In the genomic region with DNA sequence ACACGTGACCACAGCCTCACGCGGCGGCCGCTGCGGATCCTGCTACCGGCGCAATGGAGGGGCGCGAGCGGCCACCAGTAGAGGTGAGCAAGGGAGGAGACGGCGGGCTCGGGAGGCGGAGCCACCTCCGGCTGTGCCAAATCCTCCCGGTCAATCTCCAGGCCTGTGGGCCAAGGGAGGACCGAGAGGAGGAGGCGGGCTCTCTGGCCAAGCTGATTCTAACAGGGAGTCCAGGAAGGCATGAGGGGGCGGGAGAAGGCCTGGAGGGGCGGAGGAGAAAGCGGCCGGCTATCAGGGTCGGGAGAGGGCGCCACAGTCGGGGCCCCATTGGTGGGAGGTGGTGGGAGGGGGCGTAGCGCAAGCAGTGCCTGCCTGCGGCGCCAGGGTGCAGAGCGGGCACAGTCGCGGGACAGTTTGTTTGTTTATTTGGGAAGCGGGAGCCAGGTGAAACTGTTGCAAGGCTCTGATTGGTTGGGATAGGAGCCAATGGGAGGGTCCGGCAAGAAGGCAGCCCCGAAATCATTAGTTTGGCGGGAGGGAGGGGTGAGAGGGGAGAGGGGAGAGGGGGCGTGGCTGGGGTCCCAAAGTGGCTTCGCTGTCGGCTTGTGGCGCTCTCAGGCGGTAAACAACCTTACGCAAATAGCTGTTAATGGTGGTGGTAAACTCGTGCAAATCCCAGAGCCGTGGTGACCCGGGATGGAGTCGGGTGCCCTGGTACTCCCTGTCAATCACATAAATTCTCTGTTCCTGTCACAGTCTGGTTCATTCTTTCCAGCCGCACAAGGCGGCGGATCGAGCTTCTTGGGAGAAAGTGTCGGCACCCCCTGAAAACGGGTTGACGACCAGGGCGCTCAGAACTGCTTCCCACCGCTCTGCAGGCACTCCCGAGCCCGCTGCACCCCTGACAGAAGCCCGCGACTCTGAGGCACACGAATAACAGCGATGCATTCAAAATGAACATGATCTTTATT, we compare ENCODE assay signal across 8 cellular contexts. TPM values are rescaled to one million over a fixed set of nuclear protein-coding genes. Genes with fewer than 3 reads are reported as not detected.
DNase-seq lines count a peak whose midpoint lies in the region; ATAC-seq, FAIRE-seq and TF ChIP-seq lines count a peak whose summit lies in the region.

A gene (minus strand): TSS at position 55 of the 971 bp plus-strand sequence.

- H3K27me3 ChIP-seq in heart right ventricle (peaks cover 0 to 100% (median 73%) of the 10 kb centered on the region in 7 donors), ascending aorta (peaks cover 4% of the 10 kb centered on the region), tibial artery (peaks cover 0 to 42% of the 10 kb centered on the region in 2 donors)

- DNase-seq in heart right ventricle (no peak), Right ventricle myocardium superior (no peak), ascending aorta (ENCODE audit: low spot score in 2 of 2) (no peak), kidney (peak; percentile 73), tibial artery (peak in 1 of 2 donors; percentile 64), NOMO-1 treated with dmso at 0.1 percent for 144 hours (lab: John Stamatoyannopoulos, UW; ENCODE audit: unreplicated experiment) (no peak), T-helper 9 cell (no peak)

- no peak within 1 kb of the TSS for H3K9ac ChIP-seq in kidney (ENCODE audit: low read length in 2 of 2)

- peak within 1 kb of the TSS in 8 of 10 donors; percentile 27 to 47 (median 34) for H3K4me3 ChIP-seq in heart right ventricle
- H3K4me3 ChIP-seq in ascending aorta = peak within 1 kb of the TSS; percentile 34 to 59
- H3K4me3 ChIP-seq in kidney (ENCODE audit: low read length in 2 of 2) = peak within 1 kb of the TSS in 1 of 2 donors; percentile 32
- peak within 1 kb of the TSS; percentile 45 to 54 for H3K4me3 ChIP-seq in tibial artery

- peaks cover 0 to 13% (median 0%) of the 10 kb centered on the region in 9 donors for H3K4me1 ChIP-seq in heart right ventricle
- peaks cover 0 to 3% of the 10 kb centered on the region in 2 donors for H3K4me1 ChIP-seq in ascending aorta
- H3K4me1 ChIP-seq in kidney (ENCODE audit: control insufficient read depth in 1 of 2, insufficient read depth in 1 of 2, low read depth in 1 of 2, low read length in 2 of 2) = no peaks in the 10 kb centered on the region
- peaks cover 0 to 20% (median 14%) of the 10 kb centered on the region in 4 donors for H3K4me1 ChIP-seq in tibial artery

- no peaks in the 10 kb centered on the region for H3K36me3 ChIP-seq in heart right ventricle
- H3K36me3 ChIP-seq in ascending aorta = no peaks in the 10 kb centered on the region
- no peaks in the 10 kb centered on the region for H3K36me3 ChIP-seq in kidney (ENCODE audit: control insufficient read depth in 1 of 2, insufficient read depth in 2 of 2, low read length in 2 of 2)
- no peaks in the 10 kb centered on the region for H3K36me3 ChIP-seq in tibial artery

- ATAC-seq in heart right ventricle (peak in 1 of 8 donors; percentile 31), Right ventricle myocardium superior (ENCODE audit: poor library complexity) (no peak), GM21381 (IDR thresholded peaks at IDR 0.05; ENCODE audit: unreplicated experiment) (no peak)

- FAIRE-seq in kidney (lab: Jason Lieb, UNC) = no peak

- TF ChIP-seq CTCF in heart right ventricle (IDR thresholded peaks at IDR 0.05) (no peak), ascending aorta (IDR thresholded peaks at IDR 0.05) (no peak), kidney (IDR thresholded peaks at IDR 0.05; ENCODE audit: borderline replicate concordance, extremely low read depth, insufficient read depth) (no peak), tibial artery (IDR thresholded peaks at IDR 0.05) (no peak)

- intact Hi-C loops in heart right ventricle (cut with DNase I) = no loop called here
- intact Hi-C loops in Right ventricle myocardium superior (cut with DNase I) = no loop called here
- intact Hi-C loops in ascending aorta (cut with DNase I) = no loop called here
- intact Hi-C loops in kidney (cut with DNase I) = no loop called here
- intact Hi-C loops in tibial artery (cut with DNase I; ENCODE audit: low total_unique reads) = no loop called here

- H3K27ac ChIP-seq in heart right ventricle (no peak within 1 kb of the TSS), ascending aorta (no peak within 1 kb of the TSS), kidney (ENCODE audit: low read depth in 2 of 2, low read length in 2 of 2) (no peak within 1 kb of the TSS), tibial artery (no peak within 1 kb of the TSS)

- 1 to 2% methylated on average over 40 to 61 of the region's 62 CpGs for WGBS in heart right ventricle, 2 donors

- H3K9me3 ChIP-seq in heart right ventricle (no peaks in the 10 kb centered on the region), ascending aorta (no peaks in the 10 kb centered on the region), kidney (ENCODE audit: control insufficient read depth in 1 of 2, low read length in 2 of 2) (no peaks in the 10 kb centered on the region), tibial artery (no peaks in the 10 kb centered on the region)

RNA-seq across cellular contexts. Expression of the gene that starts here (rescaled TPM):
- total RNA-seq in heart right ventricle (not detected), Right ventricle myocardium superior (not detected), ascending aorta (not detected), kidney (not detected)
- polyA plus RNA-seq in heart right ventricle (not detected), kidney (ENCODE audit: insufficient read depth, low read depth, low replicate concordance) (not detected)

Comparison
In these comparisons a context has a peak if more than half of its experiments do, and no peak if none do; other contexts are left out.
1. Peak in DNase-seq in kidney; RNA of the gene not detected or under 1 TPM.